24 cellular contexts compared by ENCODE assay signal in the genomic region with DNA sequence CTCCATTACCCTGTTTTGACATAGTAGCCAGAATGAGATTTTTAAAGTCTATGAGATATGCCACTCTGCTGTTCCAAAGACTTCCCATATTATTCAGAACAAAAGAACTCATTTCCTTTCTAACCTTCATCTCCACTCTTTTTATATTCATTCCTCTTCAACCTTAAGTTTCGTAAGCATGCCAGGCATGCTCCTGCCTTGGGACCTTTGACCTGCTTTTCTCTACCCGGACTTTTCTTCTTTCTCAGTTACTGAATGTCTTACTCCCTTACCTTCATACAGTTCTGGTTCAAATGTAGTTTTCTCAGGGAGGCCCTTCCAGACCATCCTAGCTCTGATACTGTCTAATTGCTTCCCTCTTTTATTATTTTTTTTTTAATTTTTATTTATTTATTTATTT.
DNase-seq lines count a peak whose midpoint lies in the region; ATAC-seq and TF ChIP-seq lines count a peak whose summit lies in the region.
"Had no signal": no experiment of that assay in that cellular context is flagged by ENCODE, and none has a peak within 500 bp of the region (broad histone marks: within the 10 kb centered on the region; RNA-seq: fewer than 3 reads in every experiment).

No MANE protein-coding gene starts in this region.

- H3K9me3 Mint-ChIP-seq in WTC11: no peaks in the 10 kb centered on the region
- H3K9me3 Mint-ChIP-seq in neural progenitor cell: peaks cover 3% of the 10 kb centered on the region
- H3K9me3 Mint-ChIP-seq: CD4-positive, alpha-beta T cell had no signal

- no peaks in the 10 kb centered on the region for H4K20me1 ChIP-seq in neural progenitor cell (ENCODE audit: low read depth)
- H4K20me1 ChIP-seq: BLaER1 treated with 17β-estradiol and CSF1 and Interleukin-3, amounts not matched to agents 10 nM and 100 nM had no signal

- H3K4me3 Mint-ChIP-seq in WTC11 (no peak overlapping the region), neural progenitor cell (no peak overlapping the region)
- H3K4me3 Mint-ChIP-seq: CD14-positive monocyte; CD4-positive, alpha-beta T cell; CD8-positive, alpha-beta memory T cell had no signal

- H3K4me1 Mint-ChIP-seq in WTC11 (peaks cover 12% of the 10 kb centered on the region), neural progenitor cell (peaks cover 14% of the 10 kb centered on the region)
- H3K4me1 Mint-ChIP-seq: CD14-positive monocyte; CD8-positive, alpha-beta memory T cell had no signal

- H3K4me1 ChIP-seq in HEK293 (ENCODE audit: control insufficient read depth, insufficient read depth, low read length) (no peaks in the 10 kb centered on the region), neural progenitor cell (peaks cover 5% of the 10 kb centered on the region)
- H3K4me1 ChIP-seq: A549, BE2C had no signal

- H3K4me3 ChIP-seq in HEK293 (ENCODE audit: low read depth, low read length) (no peak overlapping the region), neural progenitor cell (no peak overlapping the region)
- H3K4me3 ChIP-seq: A549; BLaER1 treated with 17β-estradiol and CSF1 and Interleukin-3, amounts not matched to agents 10 nM and 100 nM had no signal

- CTCF ChIA-PET in HEK293 (lab: Yijun Ruan, JAX) (no interaction called here), WTC11 (lab: Charles Lee) (no interaction called here), GM10248 (lab: Yijun Ruan, JAX) (interaction anchor here (1.5 kb wide), 1 partner anchor 10 kb away, joined by 3 read pairs; no protein-coding TSS in a partner anchor)

- H3K27ac ChIP-seq in HEK293 (ENCODE audit: extremely low read depth, low read depth, low read length) (no peak overlapping the region), neural progenitor cell (no peak overlapping the region)
- H3K27ac ChIP-seq: A549; BLaER1 treated with 17β-estradiol and CSF1 and Interleukin-3, amounts not matched to agents 10 nM and 100 nM had no signal

- peak overlapping the region; percentile 47; the same call in 1 of the 2 replicates for H3K27ac Mint-ChIP-seq in WTC11
- H3K27ac Mint-ChIP-seq in neural progenitor cell: peak overlapping the region; percentile 21
- H3K27ac Mint-ChIP-seq: CD14-positive monocyte; CD4-positive, alpha-beta T cell; CD8-positive, alpha-beta memory T cell had no signal

- no peaks in the 10 kb centered on the region for H3K9me3 ChIP-seq in HEK293 (ENCODE audit: control insufficient read depth, insufficient read depth, low read depth, low read length)
- H3K9me3 ChIP-seq in neural progenitor cell (ENCODE audit: low read depth): no peaks in the 10 kb centered on the region
- H3K9me3 ChIP-seq: A549; BE2C; BLaER1 treated with 17β-estradiol and CSF1 and Interleukin-3, amounts not matched to agents 10 nM and 100 nM had no signal

- H3K36me3 Mint-ChIP-seq in WTC11 (no peaks in the 10 kb centered on the region), neural progenitor cell (peaks cover 2% of the 10 kb centered on the region)
- H3K36me3 Mint-ChIP-seq: CD14-positive monocyte; CD8-positive, alpha-beta memory T cell had no signal

- H3F3A ChIP-seq in neural progenitor cell (ENCODE audit: low read depth): no peaks in the 10 kb centered on the region

- H3K36me3 ChIP-seq in HEK293 (ENCODE audit: control insufficient read depth in 2 of 2, insufficient read depth in 1 of 2, low read length in 2 of 2) (no peaks in the 10 kb centered on the region), neural progenitor cell (no peaks in the 10 kb centered on the region)
- H3K36me3 ChIP-seq: BE2C; BLaER1 treated with 17β-estradiol and CSF1 and Interleukin-3, amounts not matched to agents 10 nM and 100 nM had no signal

- DNase-seq in WTC11 (ENCODE audit: low spot score): no peak
- peak; percentile 12 for DNase-seq in left kidney (ENCODE audit: low read depth, low spot score)
- DNase-seq in neural progenitor cell (ENCODE audit: low spot score): no peak
- no peak for DNase-seq in activated naive CD4-positive, alpha-beta T cell treated with Interleukin-2 at 50 U/mL for 16 hours
- no peak for DNase-seq in GM10248 (ENCODE audit: extremely low spot score)
- DNase-seq: 8988T; ACHN; AML-193; BE2C; CD4-positive, alpha-beta T cell; CD8-positive, alpha-beta memory T cell; DMS 273 treated with DMSO at 0.1 percent for 48 hours; DMS79; EL; GDM1; GOT3; H7; HCEC 1CT had no signal

- no peak overlapping the region for H2AFZ ChIP-seq in neural progenitor cell (replicated peaks)

- no peaks in the 10 kb centered on the region for H3K27me3 ChIP-seq in neural progenitor cell
- H3K27me3 ChIP-seq: BE2C; BLaER1 treated with 17β-estradiol and CSF1 and Interleukin-3, amounts not matched to agents 10 nM and 100 nM had no signal

- no peaks in the 10 kb centered on the region for H3K79me2 ChIP-seq in neural progenitor cell (ENCODE audit: low read depth)

- ATAC-seq in WTC11 (peak; percentile 67), HG03442 (IDR thresholded peaks at IDR 0.05; ENCODE audit: unreplicated experiment) (no peak), GM21447 (IDR thresholded peaks at IDR 0.05; ENCODE audit: unreplicated experiment) (no peak)
- ATAC-seq: A549 had no signal

- no peak overlapping the region for H3K9ac ChIP-seq in neural progenitor cell
- H3K9ac ChIP-seq: BLaER1 treated with 17β-estradiol and CSF1 and Interleukin-3, amounts not matched to agents 10 nM and 100 nM had no signal

- POLR2A ChIA-PET in HEK293 (lab: Yijun Ruan, JAX): no interaction called here
- POLR2A ChIA-PET in WTC11 (lab: Charles Lee): no interaction called here
- POLR2A ChIA-PET in GM10248 (lab: Yijun Ruan, JAX): no interaction called here

- no peak for TF ChIP-seq CTCF in HEK293 (tag by site-specific recombination; IDR thresholded peaks at IDR 0.05)
- no peak for TF ChIP-seq CTCF in WTC11 (IDR thresholded peaks at IDR 0.05)
- no peak for TF ChIP-seq CTCF in neural progenitor cell (IDR thresholded peaks at IDR 0.05)
- no peak for TF ChIP-seq CTCF in GM10248 (IDR thresholded peaks at IDR 0.05; ENCODE audit: control extremely low read depth, extremely low read depth, low read depth, missing control alignments)

- no peaks in the 10 kb centered on the region for H3K27me3 Mint-ChIP-seq in WTC11 (ENCODE audit: low read depth)
- no peaks in the 10 kb centered on the region for H3K27me3 Mint-ChIP-seq in neural progenitor cell (ENCODE audit: insufficient read depth, low read depth)
- H3K27me3 Mint-ChIP-seq: CD4-positive, alpha-beta T cell had no signal

- H3K4me2 ChIP-seq in neural progenitor cell: no peak overlapping the region
- H3K4me2 ChIP-seq: A549; BLaER1 treated with 17β-estradiol and CSF1 and Interleukin-3, amounts not matched to agents 10 nM and 100 nM had no signal

TF ChIP-seq in HEK293, 187 proteins besides CTCF, POLR2A, EP300 and RAD21:
- TF ChIP-seq FEZF1 (tag by site-specific recombination; IDR thresholded peaks at IDR 0.05): 0 out of 2 replicates have a peak, but pooled peaks have one; percentile 17
- no peak for TF ChIP-seq ZNF114 (tag by site-specific recombination; IDR thresholded peaks at IDR 0.05)
- TF ChIP-seq ZNF544 (tag by site-specific recombination; IDR thresholded peaks at IDR 0.05): no peak
- TF ChIP-seq ZNF596 (tag by site-specific recombination; IDR thresholded peaks at IDR 0.05): no peak
- TF ChIP-seq KLF16 (tag by site-specific recombination; IDR thresholded peaks at IDR 0.05): no peak

TF ChIP-seq in WTC11, 78 proteins besides CTCF, POLR2A, EP300 and RAD21:
- no peak for TF ChIP-seq FOXJ3 (CRISPR knock-in tag; IDR thresholded peaks at IDR 0.05; ENCODE audit: borderline replicate concordance)
- TF ChIP-seq ZNF396 (CRISPR knock-in tag; IDR thresholded peaks at IDR 0.05; ENCODE audit: borderline replicate concordance): no peak
